Comparison of ENCODE assay signal across 1 cellular context in genomic region chr1:245337829-245338484, GRCh38.
TF ChIP-seq lines count a peak whose summit lies in the region.

No MANE protein-coding gene starts in this region.

TF ChIP-seq in K562, 482 proteins besides CTCF, POLR2A, EP300 and RAD21 (continued from another document and continues in another):
- no peak for TF ChIP-seq ZNF76 (CRISPR knock-in tag; IDR thresholded peaks at IDR 0.05; ENCODE audit: borderline replicate concordance)
- peak; percentile 78 for TF ChIP-seq CXXC5 (CRISPR knock-in tag; IDR thresholded peaks at IDR 0.05)
- TF ChIP-seq SP2 (IDR thresholded peaks at IDR 0.05; ENCODE audit: extremely low read depth, low read depth, low read length, poor library complexity, severe bottlenecking) = no peak
- TF ChIP-seq, protein P1, sequence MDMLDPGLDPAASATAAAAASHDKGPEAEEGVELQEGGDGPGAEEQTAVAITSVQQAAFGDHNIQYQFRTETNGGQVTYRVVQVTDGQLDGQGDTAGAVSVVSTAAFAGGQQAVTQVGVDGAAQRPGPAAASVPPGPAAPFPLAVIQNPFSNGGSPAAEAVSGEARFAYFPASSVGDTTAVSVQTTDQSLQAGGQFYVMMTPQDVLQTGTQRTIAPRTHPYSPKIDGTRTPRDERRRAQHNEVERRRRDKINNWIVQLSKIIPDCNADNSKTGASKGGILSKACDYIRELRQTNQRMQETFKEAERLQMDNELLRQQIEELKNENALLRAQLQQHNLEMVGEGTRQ (CRISPR knock-in tag; IDR thresholded peaks at IDR 0.05) = no peak
- TF ChIP-seq HNRNPK (IDR thresholded peaks at IDR 0.05; ENCODE audit: low read depth, low read length, poor library complexity, severe bottlenecking) = no peak
- no peak for TF ChIP-seq GATAD2A (IDR thresholded peaks at IDR 0.05)
- 0 out of 2 replicates have a peak, but pooled peaks have one; percentile 63 for TF ChIP-seq ZNF668 (CRISPR knock-in tag; IDR thresholded peaks at IDR 0.05)
- TF ChIP-seq RREB1 (CRISPR knock-in tag; IDR thresholded peaks at IDR 0.05) = no peak
- TF ChIP-seq JUN (IDR thresholded peaks at IDR 0.05; ENCODE audit: borderline replicate concordance, low read depth, low read length) = no peak
- TF ChIP-seq JUN (CRISPR knock-in tag; IDR thresholded peaks at IDR 0.05; ENCODE audit: borderline replicate concordance) = no peak
- TF ChIP-seq EGR1 (conservative IDR thresholded peaks at IDR 0.05) = no peak
- TF ChIP-seq ZNF263 (CRISPR knock-in tag; IDR thresholded peaks at IDR 0.05; ENCODE audit: borderline replicate concordance) = no peak
- TF ChIP-seq SRF (CRISPR knock-in tag; IDR thresholded peaks at IDR 0.05) = no peak
- no peak for TF ChIP-seq MED1 (CRISPR knock-in tag; IDR thresholded peaks at IDR 0.05; ENCODE audit: borderline replicate concordance)
- no peak for TF ChIP-seq GTF2F1 (IDR thresholded peaks at IDR 0.05; ENCODE audit: low read depth, low read length)
- TF ChIP-seq FUS (optimal IDR thresholded peaks at IDR 0.05; ENCODE audit: low read depth, low read length) = no peak
- TF ChIP-seq GATA2 (CRISPR knock-in tag; IDR thresholded peaks at IDR 0.05) = 0 out of 2 replicates have a peak, but pooled peaks have one; percentile 59
- TF ChIP-seq NCOR1 (IDR thresholded peaks at IDR 0.05) = peak; percentile 96
- no peak for TF ChIP-seq ZNF274 (IDR thresholded peaks at IDR 0.05; ENCODE audit: borderline replicate concordance, low read depth, low read length)
- no peak for TF ChIP-seq ETV5 (CRISPR knock-in tag; IDR thresholded peaks at IDR 0.05; ENCODE audit: low read depth)
- no peak for TF ChIP-seq ZNF121 (CRISPR knock-in tag; conservative IDR thresholded peaks at IDR 0.05)
- no peak for TF ChIP-seq EWSR1 (IDR thresholded peaks at IDR 0.05; ENCODE audit: borderline replicate concordance, low read depth, partially characterized antibody)
- TF ChIP-seq BCOR (IDR thresholded peaks at IDR 0.05) = peak; percentile 80; the same call in 1 of the 2 replicates
- TF ChIP-seq, protein P2, sequence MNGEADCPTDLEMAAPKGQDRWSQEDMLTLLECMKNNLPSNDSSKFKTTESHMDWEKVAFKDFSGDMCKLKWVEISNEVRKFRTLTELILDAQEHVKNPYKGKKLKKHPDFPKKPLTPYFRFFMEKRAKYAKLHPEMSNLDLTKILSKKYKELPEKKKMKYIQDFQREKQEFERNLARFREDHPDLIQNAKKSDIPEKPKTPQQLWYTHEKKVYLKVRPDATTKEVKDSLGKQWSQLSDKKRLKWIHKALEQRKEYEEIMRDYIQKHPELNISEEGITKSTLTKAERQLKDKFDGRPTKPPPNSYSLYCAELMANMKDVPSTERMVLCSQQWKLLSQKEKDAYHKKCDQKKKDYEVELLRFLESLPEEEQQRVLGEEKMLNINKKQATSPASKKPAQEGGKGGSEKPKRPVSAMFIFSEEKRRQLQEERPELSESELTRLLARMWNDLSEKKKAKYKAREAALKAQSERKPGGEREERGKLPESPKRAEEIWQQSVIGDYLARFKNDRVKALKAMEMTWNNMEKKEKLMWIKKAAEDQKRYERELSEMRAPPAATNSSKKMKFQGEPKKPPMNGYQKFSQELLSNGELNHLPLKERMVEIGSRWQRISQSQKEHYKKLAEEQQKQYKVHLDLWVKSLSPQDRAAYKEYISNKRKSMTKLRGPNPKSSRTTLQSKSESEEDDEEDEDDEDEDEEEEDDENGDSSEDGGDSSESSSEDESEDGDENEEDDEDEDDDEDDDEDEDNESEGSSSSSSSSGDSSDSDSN (IDR thresholded peaks at IDR 0.05; ENCODE audit: borderline replicate concordance in 1 of 2, low read depth in 2 of 2, low read length in 2 of 2) = no peak
- TF ChIP-seq NFE2 (IDR thresholded peaks at IDR 0.05; ENCODE audit: low read depth) = peak; percentile 20; the same call in 1 of the 2 replicates
- TF ChIP-seq SNRNP70 (optimal IDR thresholded peaks at IDR 0.05; ENCODE audit: low read depth, low read length) = no peak
- no peak for TF ChIP-seq CREB5 (CRISPR knock-in tag; IDR thresholded peaks at IDR 0.05)
- peak; percentile 63; the same call in 1 of the 2 replicates for TF ChIP-seq RNF2 (IDR thresholded peaks at IDR 0.05)
- TF ChIP-seq, protein P3, sequence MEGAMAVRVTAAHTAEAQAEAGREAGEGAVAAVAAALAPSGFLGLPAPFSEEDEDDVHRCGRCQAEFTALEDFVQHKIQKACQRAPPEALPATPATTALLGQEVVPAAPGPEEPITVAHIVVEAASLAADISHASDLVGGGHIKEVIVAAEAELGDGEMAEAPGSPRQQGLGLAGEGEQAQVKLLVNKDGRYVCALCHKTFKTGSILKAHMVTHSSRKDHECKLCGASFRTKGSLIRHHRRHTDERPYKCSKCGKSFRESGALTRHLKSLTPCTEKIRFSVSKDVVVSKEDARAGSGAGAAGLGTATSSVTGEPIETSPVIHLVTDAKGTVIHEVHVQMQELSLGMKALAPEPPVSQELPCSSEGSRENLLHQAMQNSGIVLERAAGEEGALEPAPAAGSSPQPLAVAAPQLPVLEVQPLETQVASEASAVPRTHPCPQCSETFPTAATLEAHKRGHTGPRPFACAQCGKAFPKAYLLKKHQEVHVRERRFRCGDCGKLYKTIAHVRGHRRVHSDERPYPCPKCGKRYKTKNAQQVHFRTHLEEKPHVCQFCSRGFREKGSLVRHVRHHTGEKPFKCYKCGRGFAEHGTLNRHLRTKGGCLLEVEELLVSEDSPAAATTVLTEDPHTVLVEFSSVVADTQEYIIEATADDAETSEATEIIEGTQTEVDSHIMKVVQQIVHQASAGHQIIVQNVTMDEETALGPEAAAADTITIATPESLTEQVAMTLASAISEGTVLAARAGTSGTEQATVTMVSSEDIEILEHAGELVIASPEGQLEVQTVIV (CRISPR knock-in tag; IDR thresholded peaks at IDR 0.05; ENCODE audit: borderline replicate concordance) = no peak
- TF ChIP-seq FOS (IDR thresholded peaks at IDR 0.05; ENCODE audit: extremely low read depth, insufficient read length) = no peak
- TF ChIP-seq BCL6 (CRISPR knock-in tag; IDR thresholded peaks at IDR 0.05) = no peak
- TF ChIP-seq ARNT (IDR thresholded peaks at IDR 0.05) = peak; percentile 70 to 71; a peak in 1 of 4 replicates
- TF ChIP-seq KLF16 (IDR thresholded peaks at IDR 0.05) = peak; percentile 89
- TF ChIP-seq FIP1L1 (IDR thresholded peaks at IDR 0.05; ENCODE audit: low read depth, low read length, poor library complexity, severe bottlenecking) = no peak
- TF ChIP-seq RBM14 (IDR thresholded peaks at IDR 0.05; ENCODE audit: borderline replicate concordance, insufficient read depth, low read depth, low read length) = no peak
- TF ChIP-seq ZBTB1 (CRISPR knock-in tag; IDR thresholded peaks at IDR 0.05; ENCODE audit: borderline replicate concordance, low read depth) = no peak
- TF ChIP-seq SMARCE1 (IDR thresholded peaks at IDR 0.05) = peak; percentile 86
- no peak for TF ChIP-seq HBP1 (CRISPR knock-in tag; IDR thresholded peaks at IDR 0.05)
- TF ChIP-seq TBP (optimal IDR thresholded peaks at IDR 0.05; ENCODE audit: low read depth, low read length) = no peak
- no peak for TF ChIP-seq GTF2B (IDR thresholded peaks at IDR 0.05; ENCODE audit: extremely low read depth, insufficient read length)
- TF ChIP-seq ZNF717 (CRISPR knock-in tag; IDR thresholded peaks at IDR 0.05) = no peak
- TF ChIP-seq HIVEP1 (CRISPR knock-in tag; IDR thresholded peaks at IDR 0.05) = no peak
- no peak; a peak in 1 of 4 replicates for TF ChIP-seq FOXA3 (CRISPR knock-in tag; conservative IDR thresholded peaks at IDR 0.05 in 1 of 2, IDR thresholded peaks at IDR 0.05 in 1 of 2)
- TF ChIP-seq, protein P4, sequence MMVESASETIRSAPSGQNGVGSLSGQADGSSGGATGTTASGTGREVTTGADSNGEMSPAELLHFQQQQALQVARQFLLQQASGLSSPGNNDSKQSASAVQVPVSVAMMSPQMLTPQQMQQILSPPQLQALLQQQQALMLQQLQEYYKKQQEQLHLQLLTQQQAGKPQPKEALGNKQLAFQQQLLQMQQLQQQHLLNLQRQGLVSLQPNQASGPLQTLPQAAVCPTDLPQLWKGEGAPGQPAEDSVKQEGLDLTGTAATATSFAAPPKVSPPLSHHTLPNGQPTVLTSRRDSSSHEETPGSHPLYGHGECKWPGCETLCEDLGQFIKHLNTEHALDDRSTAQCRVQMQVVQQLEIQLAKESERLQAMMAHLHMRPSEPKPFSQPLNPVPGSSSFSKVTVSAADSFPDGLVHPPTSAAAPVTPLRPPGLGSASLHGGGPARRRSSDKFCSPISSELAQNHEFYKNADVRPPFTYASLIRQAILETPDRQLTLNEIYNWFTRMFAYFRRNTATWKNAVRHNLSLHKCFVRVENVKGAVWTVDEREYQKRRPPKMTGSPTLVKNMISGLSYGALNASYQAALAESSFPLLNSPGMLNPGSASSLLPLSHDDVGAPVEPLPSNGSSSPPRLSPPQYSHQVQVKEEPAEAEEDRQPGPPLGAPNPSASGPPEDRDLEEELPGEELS (CRISPR knock-in tag; IDR thresholded peaks at IDR 0.05; ENCODE audit: borderline replicate concordance) = no peak
- no peak for TF ChIP-seq PURB (CRISPR knock-in tag; IDR thresholded peaks at IDR 0.05; ENCODE audit: low read depth)
- no peak; the same call in 1 of the 2 replicates for TF ChIP-seq ZNF175 (CRISPR knock-in tag; IDR thresholded peaks at IDR 0.05; ENCODE audit: low read depth)
- peak; percentile 62; the same call in 1 of the 2 replicates for TF ChIP-seq ELF1 (tag; IDR thresholded peaks at IDR 0.05)
- TF ChIP-seq, protein P5, sequence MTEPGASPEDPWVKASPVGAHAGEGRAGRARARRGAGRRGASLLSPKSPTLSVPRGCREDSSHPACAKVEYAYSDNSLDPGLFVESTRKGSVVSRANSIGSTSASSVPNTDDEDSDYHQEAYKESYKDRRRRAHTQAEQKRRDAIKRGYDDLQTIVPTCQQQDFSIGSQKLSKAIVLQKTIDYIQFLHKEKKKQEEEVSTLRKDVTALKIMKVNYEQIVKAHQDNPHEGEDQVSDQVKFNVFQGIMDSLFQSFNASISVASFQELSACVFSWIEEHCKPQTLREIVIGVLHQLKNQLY (CRISPR knock-in tag; conservative IDR thresholded peaks at IDR 0.05) = no peak
- TF ChIP-seq ARID2 (IDR thresholded peaks at IDR 0.05) = no peak
- peak; percentile 92 for TF ChIP-seq TRIM24 (IDR thresholded peaks at IDR 0.05)
